10 cellular contexts compared by ENCODE assay signal in genomic region chr16:66651474-66651765, GRCh38. TPM values are rescaled to one million over a fixed set of nuclear protein-coding genes. Genes with fewer than 3 reads are reported as not detected.
A peak's percentile ranks its signal among the peaks of the same experiment; 100 is the strongest.
DNase-seq lines count a peak whose midpoint lies in the region; ATAC-seq and TF ChIP-seq lines count a peak whose summit lies in the region.
"Had no signal": no experiment of that assay in that cellular context is flagged by ENCODE, and none has a peak within 500 bp of the region (broad histone marks: within the 10 kb centered on the region; RNA-seq: fewer than 3 reads in every experiment).

No MANE protein-coding gene starts in this region.

- no peak overlapping the region for H2BK120ac ChIP-seq in mesendoderm (ENCODE audit: low read depth, low read length)

- no peak overlapping the region for H3K4me2 ChIP-seq in mesendoderm (ENCODE audit: low read length)

- H3K79me1 ChIP-seq in mesendoderm (ENCODE audit: low read length): no peaks in the 10 kb centered on the region

- H3K27me3 ChIP-seq in mesendoderm (ENCODE audit: insufficient read depth, low read length, poor library complexity): no peaks in the 10 kb centered on the region
- H3K27me3 ChIP-seq: esophagus muscularis mucosa, suprapubic skin had no signal

- H3K4me3 Mint-ChIP-seq in natural killer cell: peak overlapping the region; percentile 58
- no peak overlapping the region for H3K4me3 Mint-ChIP-seq in natural killer cell treated with Interleukin-12 subunit alpha and Interleukin-12 subunit beta and Interleukin-15 and Interleukin-18, amount 100 ng/mL, for 72 hours
- peak overlapping the region; percentile 66 for H3K4me3 Mint-ChIP-seq in activated naive CD8-positive, alpha-beta T cell treated with anti-CD3 and anti-CD28 coated beads for 36 hours

- H3K27ac ChIP-seq in mesendoderm (ENCODE audit: low read depth, low read length): no peak overlapping the region
- H3K27ac ChIP-seq: esophagus muscularis mucosa, suprapubic skin had no signal

- peaks cover 5 to 8% of the 10 kb centered on the region in 2 donors for H3K27me3 Mint-ChIP-seq in natural killer cell (ENCODE audit: low read depth in 2 of 2)
- peaks cover 0 to under 1% of the 10 kb centered on the region in 2 donors for H3K27me3 Mint-ChIP-seq in natural killer cell treated with Interleukin-12 subunit alpha and Interleukin-12 subunit beta and Interleukin-15 and Interleukin-18, amount 100 ng/mL, for 72 hours
- peaks cover 5% of the 10 kb centered on the region for H3K27me3 Mint-ChIP-seq in activated naive CD8-positive, alpha-beta T cell treated with anti-CD3 and anti-CD28 coated beads for 36 hours

- H4K5ac ChIP-seq in mesendoderm (ENCODE audit: low read length): no peak overlapping the region

- H3K79me2 ChIP-seq in mesendoderm (ENCODE audit: control insufficient read depth, insufficient read depth, low read length): no peaks in the 10 kb centered on the region

- H3K9me3 Mint-ChIP-seq in natural killer cell: no peaks in the 10 kb centered on the region
- H3K9me3 Mint-ChIP-seq in natural killer cell treated with Interleukin-12 subunit alpha and Interleukin-12 subunit beta and Interleukin-15 and Interleukin-18, amount 100 ng/mL, for 72 hours: no peaks in the 10 kb centered on the region
- no peaks in the 10 kb centered on the region for H3K9me3 Mint-ChIP-seq in activated naive CD8-positive, alpha-beta T cell treated with anti-CD3 and anti-CD28 coated beads for 36 hours

- H2BK5ac ChIP-seq in mesendoderm (ENCODE audit: low read length): no peak overlapping the region

- intact Hi-C loops in natural killer cell (cut with micrococcal nuclease) (no loop called here), left colon (cut with DNase I, micrococcal nuclease) (loop anchor here in 1 of 2 donors (10.0 kb wide), 1 partner anchor 83 kb away; no protein-coding TSS in a partner anchor)

- H3K27ac Mint-ChIP-seq in natural killer cell: no peak overlapping the region
- H3K27ac Mint-ChIP-seq in natural killer cell treated with Interleukin-12 subunit alpha and Interleukin-12 subunit beta and Interleukin-15 and Interleukin-18, amount 100 ng/mL, for 72 hours: no peak overlapping the region
- no peak overlapping the region for H3K27ac Mint-ChIP-seq in activated naive CD8-positive, alpha-beta T cell treated with anti-CD3 and anti-CD28 coated beads for 36 hours

- H3K36me3 ChIP-seq in mesendoderm (ENCODE audit: control insufficient read depth, insufficient read depth, low read length): no peaks in the 10 kb centered on the region
- H3K36me3 ChIP-seq: esophagus muscularis mucosa, suprapubic skin had no signal

- H3K36me3 Mint-ChIP-seq in natural killer cell: no peaks in the 10 kb centered on the region
- H3K36me3 Mint-ChIP-seq in natural killer cell treated with Interleukin-12 subunit alpha and Interleukin-12 subunit beta and Interleukin-15 and Interleukin-18, amount 100 ng/mL, for 72 hours: no peaks in the 10 kb centered on the region
- H3K36me3 Mint-ChIP-seq in activated naive CD8-positive, alpha-beta T cell treated with anti-CD3 and anti-CD28 coated beads for 36 hours: no peaks in the 10 kb centered on the region

- no peak overlapping the region for H3K18ac ChIP-seq in mesendoderm (ENCODE audit: low read length)

- no peak overlapping the region for H2AK5ac ChIP-seq in mesendoderm (ENCODE audit: low read length)

- no peak overlapping the region for H3K9ac ChIP-seq in mesendoderm (ENCODE audit: low read length)

- H4K8ac ChIP-seq in mesendoderm (ENCODE audit: low read depth, low read length): no peak overlapping the region

- TF ChIP-seq CTCF in natural killer cell (IDR thresholded peaks at IDR 0.05): no peak

- ATAC-seq in natural killer cell (no peak), HG02642 (IDR thresholded peaks at IDR 0.05; ENCODE audit: poor library complexity, unreplicated experiment) (no peak), left colon (no peak)
- no peak for ATAC-seq in natural killer cell treated with Interleukin-12 subunit alpha and Interleukin-12 subunit beta and Interleukin-15 and Interleukin-18, amount 100 ng/mL, for 72 hours

- no peak for DNase-seq in natural killer cell
- DNase-seq in natural killer cell treated with Interleukin-12 subunit alpha and Interleukin-12 subunit beta and Interleukin-15 and Interleukin-18, amount 100 ng/mL, for 72 hours (ENCODE audit: low spot score): no peak
- DNase-seq in activated naive CD8-positive, alpha-beta T cell treated with anti-CD3 and anti-CD28 coated beads for 36 hours: no peak
- peak; percentile 36 for DNase-seq in mesendoderm
- DNase-seq in mesenteric fat pad (ENCODE audit: low spot score): no peak
- DNase-seq in left colon: no peak
- no peak for DNase-seq in GDM1 (lab: John Stamatoyannopoulos, UW)

- H2BK15ac ChIP-seq in mesendoderm (replicated peaks; ENCODE audit: low read depth): no peak overlapping the region

- no CpG with 5 or more reads among the region's 2 CpGs for WGBS in mesendoderm (ENCODE audit: extremely low coverage, insufficient coverage, low lambda C conversion rate)

- H3K4me1 Mint-ChIP-seq in natural killer cell: peaks cover 9 to 10% of the 10 kb centered on the region in 2 donors
- peaks cover 15 to 16% of the 10 kb centered on the region in 2 donors for H3K4me1 Mint-ChIP-seq in natural killer cell treated with Interleukin-12 subunit alpha and Interleukin-12 subunit beta and Interleukin-15 and Interleukin-18, amount 100 ng/mL, for 72 hours (ENCODE audit: low read depth in 2 of 2)
- peaks cover 13% of the 10 kb centered on the region for H3K4me1 Mint-ChIP-seq in activated naive CD8-positive, alpha-beta T cell treated with anti-CD3 and anti-CD28 coated beads for 36 hours

- peaks cover 3% of the 10 kb centered on the region for H3K4me1 ChIP-seq in mesendoderm (ENCODE audit: control insufficient read depth, low read depth, low read length)

- no peak overlapping the region for H3K56ac ChIP-seq in mesendoderm (ENCODE audit: low read length)

- H3K4me3 ChIP-seq in mesendoderm (ENCODE audit: low read length): no peak overlapping the region
- H3K4me3 ChIP-seq: suprapubic skin had no signal

- H3K23ac ChIP-seq in mesendoderm (ENCODE audit: low read length): no peak overlapping the region

- no peak overlapping the region for H3K4ac ChIP-seq in mesendoderm (ENCODE audit: low read depth, low read length)

RNA-seq across cellular contexts. Expression of gene CMTM4, which starts 45.1 kb away (rescaled TPM):
- total RNA-seq in natural killer cell: 1 to 10 TPM in 1 of 3 donors, under 1 TPM in 2; 0.61 to 1.4 (median 0.85) TPM
- total RNA-seq in natural killer cell treated with Interleukin-12 subunit alpha and Interleukin-12 subunit beta and Interleukin-15 and Interleukin-18, amount 100 ng/mL, for 72 hours: 1 to 10 TPM; 1.2 to 2.2 TPM
- total RNA-seq in activated naive CD8-positive, alpha-beta T cell treated with anti-CD3 and anti-CD28 coated beads for 36 hours: 1 to 10 TPM; 2.4 to 2.8 TPM
- polyA plus RNA-seq in mesendoderm (2013, experiment 1 of 2): 16.1 TPM
- 16.3 TPM for polyA plus RNA-seq in mesendoderm (2013, experiment 2 of 2)
- 17.9 TPM for total RNA-seq in mesenteric fat pad
- 100 to 1,000 TPM; 168 to 172 TPM for total RNA-seq in left colon

RNA-seq across cellular contexts. Expression of gene CMTM3, which starts 46.9 kb away (rescaled TPM):
- total RNA-seq in natural killer cell: 10 to 100 TPM; 68.2 to 86.4 (median 85.0) TPM
- 10 to 100 TPM; 43.8 to 49.7 TPM for total RNA-seq in natural killer cell treated with Interleukin-12 subunit alpha and Interleukin-12 subunit beta and Interleukin-15 and Interleukin-18, amount 100 ng/mL, for 72 hours
- 10 to 100 TPM; 55.1 to 60.5 TPM for total RNA-seq in activated naive CD8-positive, alpha-beta T cell treated with anti-CD3 and anti-CD28 coated beads for 36 hours
- 49.4 TPM for polyA plus RNA-seq in mesendoderm (2013, experiment 1 of 2)
- polyA plus RNA-seq in mesendoderm (2013, experiment 2 of 2): 49.0 TPM
- total RNA-seq in mesenteric fat pad: 48.1 TPM
- 1 to 10 TPM; 3.4 to 6.7 TPM for total RNA-seq in left colon
